1 cellular context compared by ENCODE assay signal in the genomic region with DNA sequence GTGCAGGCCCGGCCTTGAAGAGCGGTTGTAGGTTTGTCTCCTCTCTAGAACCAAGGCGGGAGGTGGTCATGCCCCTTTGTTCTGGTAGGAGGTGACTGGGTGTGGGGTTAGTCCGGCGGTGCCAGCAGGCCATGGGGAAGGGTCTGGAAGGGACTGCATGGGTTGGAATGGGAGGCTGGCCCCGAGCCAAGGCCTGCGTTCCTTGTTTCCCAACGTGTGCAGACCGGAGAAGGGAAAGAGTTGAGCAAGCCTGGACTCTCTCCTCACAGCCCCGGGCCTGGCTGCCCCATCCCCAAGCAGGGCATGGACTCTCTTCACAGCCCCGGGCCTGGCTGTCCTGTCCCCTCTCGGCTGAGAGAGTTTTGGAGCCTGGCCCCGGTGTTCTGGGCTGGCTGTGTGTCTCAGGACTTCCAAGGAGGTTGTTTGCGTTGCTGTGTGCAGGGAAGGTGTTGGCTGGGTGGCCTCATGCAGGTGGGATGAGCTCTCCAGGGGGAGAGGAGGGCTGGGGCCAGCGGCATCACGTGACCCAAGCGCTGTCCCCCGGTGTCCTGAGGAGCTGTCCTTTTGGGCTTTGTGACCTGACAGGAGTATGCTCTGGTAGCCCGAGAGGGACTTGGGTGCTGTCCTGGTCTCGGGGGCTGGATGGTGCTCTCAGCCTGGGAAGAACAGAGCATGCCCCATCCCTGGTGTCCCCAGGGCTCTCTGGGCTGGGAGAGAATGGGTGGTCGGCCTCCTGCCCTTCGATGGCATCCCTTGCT.
TF ChIP-seq lines count a peak whose summit lies in the region.

No MANE protein-coding gene starts in this region.

TF ChIP-seq in GM12878, 131 proteins besides CTCF, POLR2A, EP300 and RAD21:
- TF ChIP-seq GATAD2B (conservative IDR thresholded peaks at IDR 0.05; ENCODE audit: low read depth) (no peak), EGR1 (IDR thresholded peaks at IDR 0.05; ENCODE audit: borderline replicate concordance in 1 of 2, low read depth in 2 of 2, low read length in 2 of 2) (no peak)
- TF ChIP-seq, protein P1, sequence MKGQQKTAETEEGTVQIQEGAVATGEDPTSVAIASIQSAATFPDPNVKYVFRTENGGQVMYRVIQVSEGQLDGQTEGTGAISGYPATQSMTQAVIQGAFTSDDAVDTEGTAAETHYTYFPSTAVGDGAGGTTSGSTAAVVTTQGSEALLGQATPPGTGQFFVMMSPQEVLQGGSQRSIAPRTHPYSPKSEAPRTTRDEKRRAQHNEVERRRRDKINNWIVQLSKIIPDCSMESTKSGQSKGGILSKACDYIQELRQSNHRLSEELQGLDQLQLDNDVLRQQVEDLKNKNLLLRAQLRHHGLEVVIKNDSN (IDR thresholded peaks at IDR 0.05; ENCODE audit: borderline replicate concordance, extremely low read length, insufficient read depth, low read depth, low read length): peak; percentile 15
